Comparison of ENCODE assay signal across 8 cellular contexts in the genomic region with DNA sequence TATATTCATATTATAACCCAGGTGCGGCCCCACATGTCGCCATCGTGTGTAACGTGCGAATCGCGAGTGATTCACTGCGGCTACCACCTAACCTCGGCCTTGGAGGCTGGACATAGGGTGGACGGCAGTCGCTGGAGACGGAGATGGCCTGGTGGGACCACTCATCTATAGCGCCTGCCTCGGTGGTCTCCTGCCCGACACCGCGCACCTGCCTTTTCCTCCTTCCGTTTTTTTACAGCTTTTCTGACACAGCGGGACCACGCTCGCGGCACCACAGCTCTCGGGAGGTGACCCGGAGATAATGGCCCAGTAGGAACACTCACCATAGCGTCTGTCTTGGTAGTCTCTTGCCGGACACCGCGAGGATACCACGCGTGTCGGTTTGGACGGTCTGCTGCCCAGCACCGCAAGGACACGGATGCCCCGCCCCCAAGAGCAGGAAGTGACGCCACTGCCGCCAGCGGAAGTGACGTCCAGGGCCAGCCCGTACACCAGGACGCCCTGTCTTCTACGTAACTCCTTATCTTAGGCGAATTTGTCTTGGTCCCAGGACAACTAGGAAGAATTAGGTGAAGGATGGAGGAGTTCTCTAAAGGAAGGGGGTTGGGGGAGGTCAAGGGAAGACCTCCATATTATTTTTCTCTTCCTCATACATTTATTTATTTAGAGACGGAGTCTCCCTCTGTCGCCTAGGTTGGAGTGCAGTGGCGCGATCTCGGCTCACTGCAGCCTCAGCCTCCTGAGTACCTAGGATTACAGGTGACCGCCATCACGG. TPM values are rescaled to one million over a fixed set of nuclear protein-coding genes. Genes with fewer than 3 reads are reported as not detected.
DNase-seq lines count a peak whose midpoint lies in the region; ATAC-seq and TF ChIP-seq lines count a peak whose summit lies in the region.

No MANE protein-coding gene starts in this region.

- DNase-seq in AG10803 (ENCODE audit: low read depth) (peak; percentile 85), LoVo (ENCODE audit: low spot score) (peak; percentile 76), anterior cingulate cortex (lab: John Stamatoyannopoulos, UW) (peak; percentile 6 to 92 (median 71)), right cardiac atrium (peak; percentile 85 to 95 (median 93)), psoas muscle (peak; percentile 84 to 94), upper lobe of right lung (peak; percentile 92)
- peak; percentile 81 for DNase-seq in T-helper 2 cell treated with Interferon-gamma antibody and Interleukin-4, amounts not matched to agents 5 μg/mL and 100 μg/mL, for 36 hours (ENCODE audit: low spot score)

- peaks cover 5 to 39% of the 10 kb centered on the region in 2 donors for H3K36me3 ChIP-seq in psoas muscle (ENCODE audit: insufficient read depth in 1 of 2, low read depth in 1 of 2)
- peaks cover 35% of the 10 kb centered on the region for H3K36me3 ChIP-seq in upper lobe of right lung

- 40% methylated on average over 50 of the region's 50 CpGs for WGBS in right cardiac atrium
- WGBS in psoas muscle, 3 donors = 34 to 49% (median 47%) methylated on average over 50 of the region's 50 CpGs

- H3K27me3 Mint-ChIP-seq in T-helper 2 cell treated with Interferon-gamma antibody and Interleukin-4, amounts not matched to agents 5 μg/mL and 100 μg/mL, for 36 hours (ENCODE audit: low read depth) = no peaks in the 10 kb centered on the region

- no peaks in the 10 kb centered on the region for H3K27me3 ChIP-seq in right cardiac atrium (ENCODE audit: control insufficient read depth, insufficient read depth)
- no peaks in the 10 kb centered on the region for H3K27me3 ChIP-seq in psoas muscle (ENCODE audit: insufficient read depth in 3 of 3, low read length in 2 of 3)
- H3K27me3 ChIP-seq in upper lobe of right lung = no peaks in the 10 kb centered on the region

- TF ChIP-seq CTCF in AG10803 (conservative IDR thresholded peaks at IDR 0.05; ENCODE audit: low read length) (no peak), psoas muscle (IDR thresholded peaks at IDR 0.05) (no peak), upper lobe of right lung (IDR thresholded peaks at IDR 0.05) (no peak)

- H3K27ac ChIP-seq in right cardiac atrium (ENCODE audit: low read length) (peak overlapping the region; percentile 31), psoas muscle (peak overlapping the region; percentile 92), upper lobe of right lung (peak overlapping the region; percentile 93)

- peak overlapping the region; percentile 98 for H3K27ac Mint-ChIP-seq in T-helper 2 cell treated with Interferon-gamma antibody and Interleukin-4, amounts not matched to agents 5 μg/mL and 100 μg/mL, for 36 hours

- peaks cover 10% of the 10 kb centered on the region for H3K4me1 Mint-ChIP-seq in T-helper 2 cell treated with Interferon-gamma antibody and Interleukin-4, amounts not matched to agents 5 μg/mL and 100 μg/mL, for 36 hours (ENCODE audit: low read depth)

- H3K4me3 ChIP-seq in AG10803 (ENCODE audit: low read length) (peak overlapping the region; percentile 83), right cardiac atrium (ENCODE audit: low read length) (peak overlapping the region; percentile 52), psoas muscle (peak overlapping the region; percentile 77), upper lobe of right lung (peak overlapping the region; percentile 67)

- ATAC-seq in GM19395 (IDR thresholded peaks at IDR 0.05; ENCODE audit: unreplicated experiment) (peak; percentile 72), right cardiac atrium (peak; percentile 96), psoas muscle (peak; percentile 96 to 99 (median 97)), upper lobe of right lung (peak; percentile 98)

- H3K9me3 ChIP-seq in right cardiac atrium (ENCODE audit: control insufficient read depth, low read length) = no peaks in the 10 kb centered on the region
- no peaks in the 10 kb centered on the region for H3K9me3 ChIP-seq in psoas muscle
- H3K9me3 ChIP-seq in upper lobe of right lung = no peaks in the 10 kb centered on the region

- H3K4me1 ChIP-seq in right cardiac atrium (ENCODE audit: control insufficient read depth, insufficient read depth, low read length) (no peaks in the 10 kb centered on the region), psoas muscle (peaks cover 9% of the 10 kb centered on the region), upper lobe of right lung (peaks cover 10% of the 10 kb centered on the region)

- intact Hi-C loops in right cardiac atrium (cut with DNase I) = no loop called here
- intact Hi-C loops in psoas muscle (cut with DNase I) = no loop called here
- intact Hi-C loops in upper lobe of right lung (cut with DNase I) = no loop called here

- H3K9me3 Mint-ChIP-seq in T-helper 2 cell treated with Interferon-gamma antibody and Interleukin-4, amounts not matched to agents 5 μg/mL and 100 μg/mL, for 36 hours = no peaks in the 10 kb centered on the region

- H3K36me3 Mint-ChIP-seq in T-helper 2 cell treated with Interferon-gamma antibody and Interleukin-4, amounts not matched to agents 5 μg/mL and 100 μg/mL, for 36 hours (ENCODE audit: low read depth) = peaks cover 20% of the 10 kb centered on the region

- H3K4me3 Mint-ChIP-seq in T-helper 2 cell treated with Interferon-gamma antibody and Interleukin-4, amounts not matched to agents 5 μg/mL and 100 μg/mL, for 36 hours = peak overlapping the region; percentile 99

RNA-seq across cellular contexts. Expression of gene SNU13, which starts 6.4 kb away (rescaled TPM):
- total RNA-seq in right cardiac atrium = 100 to 1,000 TPM; 195 to 233 (median 216) TPM
- 246 TPM for polyA plus RNA-seq in right cardiac atrium
- total RNA-seq in psoas muscle = 100 to 1,000 TPM; 165 to 238 (median 183) TPM
- polyA plus RNA-seq in psoas muscle = 100 to 1,000 TPM; 215 to 466 (median 229) TPM
- 111 TPM for total RNA-seq in upper lobe of right lung

RNA-seq across cellular contexts. Expression of gene MEI1, which starts 17.1 kb away (rescaled TPM):
- 1 to 10 TPM in 2 of 4 donors, under 1 TPM in 2; 0.64 to 1.3 (median 1.1) TPM for total RNA-seq in right cardiac atrium
- polyA plus RNA-seq in right cardiac atrium = 0.34 TPM
- total RNA-seq in psoas muscle = under 1 TPM in 3 of 4 donors, not detected in 1; 0.23 to 0.47 (median 0.30) TPM
- under 1 TPM in 2 of 3 donors, not detected in 1; 0.01 to 0.10 TPM for polyA plus RNA-seq in psoas muscle
- 2.3 TPM for total RNA-seq in upper lobe of right lung

Comparison
In these comparisons a context has a peak if more than half of its experiments do, and no peak if none do; other contexts are left out.
1. Peak in every context shown above with its lines: DNase-seq, ATAC-seq, H3K4me3 ChIP-seq and H3K27ac ChIP-seq.
2. H3K27ac ChIP-seq: peak in every context shown above with its lines; median percentile 93 in upper lobe of right lung; 92 in psoas muscle; 31 in right cardiac atrium.